In the genomic region with DNA sequence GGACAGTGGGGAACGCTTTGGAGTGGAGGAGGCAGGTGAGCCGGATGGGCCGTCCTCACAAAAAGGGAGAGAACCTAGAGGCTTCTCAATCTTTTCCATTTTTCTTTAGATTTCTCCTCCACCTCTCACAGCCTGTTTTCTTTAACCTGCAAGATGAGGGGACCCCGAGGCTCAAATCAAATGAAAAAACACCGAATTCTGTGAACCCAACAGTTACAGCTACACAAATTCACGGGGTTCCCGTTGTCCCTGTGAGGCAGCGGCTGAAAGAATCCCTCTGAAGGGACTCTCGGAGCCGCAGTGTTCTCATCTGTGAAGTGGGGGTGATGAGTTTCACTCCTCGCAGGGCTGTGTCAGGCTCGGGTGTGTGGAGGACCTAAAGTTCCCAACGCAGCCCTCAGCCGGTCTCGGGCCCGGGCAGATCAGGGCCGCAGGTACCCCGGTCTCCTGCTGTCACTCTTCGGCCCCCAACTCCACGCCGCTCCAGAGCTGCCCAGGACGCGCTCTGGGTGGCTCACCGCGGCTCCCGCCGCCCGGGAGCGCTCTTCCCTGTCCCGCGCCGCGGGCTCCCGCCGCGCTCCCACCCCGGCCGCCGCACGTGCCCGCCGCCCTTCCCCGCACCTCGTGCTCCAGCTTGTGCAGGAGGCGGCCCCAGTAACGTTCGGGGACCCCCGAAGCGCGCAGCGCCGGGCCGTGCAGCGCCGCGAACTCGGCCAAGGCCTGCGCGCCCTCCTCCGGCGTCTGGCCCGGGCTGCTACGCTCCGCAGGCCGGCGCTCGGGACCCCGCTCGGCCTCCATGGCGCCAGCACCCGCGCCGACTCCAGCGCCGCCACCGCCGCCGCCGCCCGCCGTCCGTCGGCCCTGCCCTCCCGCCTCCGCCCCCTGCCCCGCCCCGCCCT, we compare ENCODE assay signal across 1 cellular context.
A peak's percentile ranks its signal among the peaks of the same experiment; 100 is the strongest.
TF ChIP-seq lines count a peak whose summit lies in the region.

A gene (minus strand): TSS at position 863 of the 899 bp plus-strand sequence. CDS start 65 bp downstream, at position 798.

TF ChIP-seq in HEK293, 187 proteins besides CTCF, POLR2A, EP300 and RAD21 (continued from another document):
- TF ChIP-seq, protein P1, sequence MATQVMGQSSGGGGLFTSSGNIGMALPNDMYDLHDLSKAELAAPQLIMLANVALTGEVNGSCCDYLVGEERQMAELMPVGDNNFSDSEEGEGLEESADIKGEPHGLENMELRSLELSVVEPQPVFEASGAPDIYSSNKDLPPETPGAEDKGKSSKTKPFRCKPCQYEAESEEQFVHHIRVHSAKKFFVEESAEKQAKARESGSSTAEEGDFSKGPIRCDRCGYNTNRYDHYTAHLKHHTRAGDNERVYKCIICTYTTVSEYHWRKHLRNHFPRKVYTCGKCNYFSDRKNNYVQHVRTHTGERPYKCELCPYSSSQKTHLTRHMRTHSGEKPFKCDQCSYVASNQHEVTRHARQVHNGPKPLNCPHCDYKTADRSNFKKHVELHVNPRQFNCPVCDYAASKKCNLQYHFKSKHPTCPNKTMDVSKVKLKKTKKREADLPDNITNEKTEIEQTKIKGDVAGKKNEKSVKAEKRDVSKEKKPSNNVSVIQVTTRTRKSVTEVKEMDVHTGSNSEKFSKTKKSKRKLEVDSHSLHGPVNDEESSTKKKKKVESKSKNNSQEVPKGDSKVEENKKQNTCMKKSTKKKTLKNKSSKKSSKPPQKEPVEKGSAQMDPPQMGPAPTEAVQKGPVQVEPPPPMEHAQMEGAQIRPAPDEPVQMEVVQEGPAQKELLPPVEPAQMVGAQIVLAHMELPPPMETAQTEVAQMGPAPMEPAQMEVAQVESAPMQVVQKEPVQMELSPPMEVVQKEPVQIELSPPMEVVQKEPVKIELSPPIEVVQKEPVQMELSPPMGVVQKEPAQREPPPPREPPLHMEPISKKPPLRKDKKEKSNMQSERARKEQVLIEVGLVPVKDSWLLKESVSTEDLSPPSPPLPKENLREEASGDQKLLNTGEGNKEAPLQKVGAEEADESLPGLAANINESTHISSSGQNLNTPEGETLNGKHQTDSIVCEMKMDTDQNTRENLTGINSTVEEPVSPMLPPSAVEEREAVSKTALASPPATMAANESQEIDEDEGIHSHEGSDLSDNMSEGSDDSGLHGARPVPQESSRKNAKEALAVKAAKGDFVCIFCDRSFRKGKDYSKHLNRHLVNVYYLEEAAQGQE (tag by site-specific recombination; IDR thresholded peaks at IDR 0.05): no peak
- TF ChIP-seq, protein P2, sequence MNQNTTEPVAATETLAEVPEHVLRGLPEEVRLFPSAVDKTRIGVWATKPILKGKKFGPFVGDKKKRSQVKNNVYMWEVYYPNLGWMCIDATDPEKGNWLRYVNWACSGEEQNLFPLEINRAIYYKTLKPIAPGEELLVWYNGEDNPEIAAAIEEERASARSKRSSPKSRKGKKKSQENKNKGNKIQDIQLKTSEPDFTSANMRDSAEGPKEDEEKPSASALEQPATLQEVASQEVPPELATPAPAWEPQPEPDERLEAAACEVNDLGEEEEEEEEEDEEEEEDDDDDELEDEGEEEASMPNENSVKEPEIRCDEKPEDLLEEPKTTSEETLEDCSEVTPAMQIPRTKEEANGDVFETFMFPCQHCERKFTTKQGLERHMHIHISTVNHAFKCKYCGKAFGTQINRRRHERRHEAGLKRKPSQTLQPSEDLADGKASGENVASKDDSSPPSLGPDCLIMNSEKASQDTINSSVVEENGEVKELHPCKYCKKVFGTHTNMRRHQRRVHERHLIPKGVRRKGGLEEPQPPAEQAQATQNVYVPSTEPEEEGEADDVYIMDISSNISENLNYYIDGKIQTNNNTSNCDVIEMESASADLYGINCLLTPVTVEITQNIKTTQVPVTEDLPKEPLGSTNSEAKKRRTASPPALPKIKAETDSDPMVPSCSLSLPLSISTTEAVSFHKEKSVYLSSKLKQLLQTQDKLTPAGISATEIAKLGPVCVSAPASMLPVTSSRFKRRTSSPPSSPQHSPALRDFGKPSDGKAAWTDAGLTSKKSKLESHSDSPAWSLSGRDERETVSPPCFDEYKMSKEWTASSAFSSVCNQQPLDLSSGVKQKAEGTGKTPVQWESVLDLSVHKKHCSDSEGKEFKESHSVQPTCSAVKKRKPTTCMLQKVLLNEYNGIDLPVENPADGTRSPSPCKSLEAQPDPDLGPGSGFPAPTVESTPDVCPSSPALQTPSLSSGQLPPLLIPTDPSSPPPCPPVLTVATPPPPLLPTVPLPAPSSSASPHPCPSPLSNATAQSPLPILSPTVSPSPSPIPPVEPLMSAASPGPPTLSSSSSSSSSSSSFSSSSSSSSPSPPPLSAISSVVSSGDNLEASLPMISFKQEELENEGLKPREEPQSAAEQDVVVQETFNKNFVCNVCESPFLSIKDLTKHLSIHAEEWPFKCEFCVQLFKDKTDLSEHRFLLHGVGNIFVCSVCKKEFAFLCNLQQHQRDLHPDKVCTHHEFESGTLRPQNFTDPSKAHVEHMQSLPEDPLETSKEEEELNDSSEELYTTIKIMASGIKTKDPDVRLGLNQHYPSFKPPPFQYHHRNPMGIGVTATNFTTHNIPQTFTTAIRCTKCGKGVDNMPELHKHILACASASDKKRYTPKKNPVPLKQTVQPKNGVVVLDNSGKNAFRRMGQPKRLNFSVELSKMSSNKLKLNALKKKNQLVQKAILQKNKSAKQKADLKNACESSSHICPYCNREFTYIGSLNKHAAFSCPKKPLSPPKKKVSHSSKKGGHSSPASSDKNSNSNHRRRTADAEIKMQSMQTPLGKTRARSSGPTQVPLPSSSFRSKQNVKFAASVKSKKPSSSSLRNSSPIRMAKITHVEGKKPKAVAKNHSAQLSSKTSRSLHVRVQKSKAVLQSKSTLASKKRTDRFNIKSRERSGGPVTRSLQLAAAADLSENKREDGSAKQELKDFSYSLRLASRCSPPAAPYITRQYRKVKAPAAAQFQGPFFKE (tag by site-specific recombination; IDR thresholded peaks at IDR 0.05; ENCODE audit: borderline replicate concordance): no peak
- TF ChIP-seq, protein P3, sequence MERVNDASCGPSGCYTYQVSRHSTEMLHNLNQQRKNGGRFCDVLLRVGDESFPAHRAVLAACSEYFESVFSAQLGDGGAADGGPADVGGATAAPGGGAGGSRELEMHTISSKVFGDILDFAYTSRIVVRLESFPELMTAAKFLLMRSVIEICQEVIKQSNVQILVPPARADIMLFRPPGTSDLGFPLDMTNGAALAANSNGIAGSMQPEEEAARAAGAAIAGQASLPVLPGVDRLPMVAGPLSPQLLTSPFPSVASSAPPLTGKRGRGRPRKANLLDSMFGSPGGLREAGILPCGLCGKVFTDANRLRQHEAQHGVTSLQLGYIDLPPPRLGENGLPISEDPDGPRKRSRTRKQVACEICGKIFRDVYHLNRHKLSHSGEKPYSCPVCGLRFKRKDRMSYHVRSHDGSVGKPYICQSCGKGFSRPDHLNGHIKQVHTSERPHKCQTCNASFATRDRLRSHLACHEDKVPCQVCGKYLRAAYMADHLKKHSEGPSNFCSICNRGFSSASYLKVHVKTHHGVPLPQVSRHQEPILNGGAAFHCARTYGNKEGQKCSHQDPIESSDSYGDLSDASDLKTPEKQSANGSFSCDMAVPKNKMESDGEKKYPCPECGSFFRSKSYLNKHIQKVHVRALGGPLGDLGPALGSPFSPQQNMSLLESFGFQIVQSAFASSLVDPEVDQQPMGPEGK (tag by site-specific recombination; IDR thresholded peaks at IDR 0.05): 0 out of 2 replicates have a peak, but pooled peaks have one; percentile 18
- TF ChIP-seq, protein P4, sequence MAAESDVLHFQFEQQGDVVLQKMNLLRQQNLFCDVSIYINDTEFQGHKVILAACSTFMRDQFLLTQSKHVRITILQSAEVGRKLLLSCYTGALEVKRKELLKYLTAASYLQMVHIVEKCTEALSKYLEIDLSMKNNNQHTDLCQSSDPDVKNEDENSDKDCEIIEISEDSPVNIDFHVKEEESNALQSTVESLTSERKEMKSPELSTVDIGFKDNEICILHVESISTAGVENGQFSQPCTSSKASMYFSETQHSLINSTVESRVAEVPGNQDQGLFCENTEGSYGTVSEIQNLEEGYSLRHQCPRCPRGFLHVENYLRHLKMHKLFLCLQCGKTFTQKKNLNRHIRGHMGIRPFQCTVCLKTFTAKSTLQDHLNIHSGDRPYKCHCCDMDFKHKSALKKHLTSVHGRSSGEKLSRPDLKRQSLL (tag by site-specific recombination; IDR thresholded peaks at IDR 0.05): peak; percentile 60
- no peak for TF ChIP-seq ZSCAN16 (tag by site-specific recombination; IDR thresholded peaks at IDR 0.05)
- TF ChIP-seq, protein P5, sequence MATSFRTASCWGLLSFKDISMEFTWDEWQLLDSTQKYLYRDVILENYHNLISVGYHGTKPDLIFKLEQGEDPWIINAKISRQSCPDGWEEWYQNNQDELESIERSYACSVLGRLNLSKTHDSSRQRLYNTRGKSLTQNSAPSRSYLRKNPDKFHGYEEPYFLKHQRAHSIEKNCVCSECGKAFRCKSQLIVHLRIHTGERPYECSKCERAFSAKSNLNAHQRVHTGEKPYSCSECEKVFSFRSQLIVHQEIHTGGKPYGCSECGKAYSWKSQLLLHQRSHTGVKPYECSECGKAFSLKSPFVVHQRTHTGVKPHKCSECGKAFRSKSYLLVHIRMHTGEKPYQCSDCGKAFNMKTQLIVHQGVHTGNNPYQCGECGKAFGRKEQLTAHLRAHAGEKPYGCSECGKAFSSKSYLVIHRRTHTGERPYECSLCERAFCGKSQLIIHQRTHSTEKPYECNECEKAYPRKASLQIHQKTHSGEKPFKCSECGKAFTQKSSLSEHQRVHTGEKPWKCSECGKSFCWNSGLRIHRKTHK (tag by site-specific recombination; IDR thresholded peaks at IDR 0.05): no peak
